ENCODE assay signal across 14 cellular contexts in genomic region chr6:36577298-36577697, GRCh38. TPM values are rescaled to one million over a fixed set of nuclear protein-coding genes. Genes with fewer than 3 reads are reported as not detected.
A peak's percentile ranks its signal among the peaks of the same experiment; 100 is the strongest.
DNase-seq lines count a peak whose midpoint lies in the region; ATAC-seq and TF ChIP-seq lines count a peak whose summit lies in the region.
"Had no signal": no experiment of that assay in that cellular context is flagged by ENCODE, and none has a peak within 500 bp of the region (broad histone marks: within the 10 kb centered on the region; RNA-seq: fewer than 3 reads in every experiment).

No MANE protein-coding gene starts in this region.

- H3K4me3 Mint-ChIP-seq in neural progenitor cell = no peak overlapping the region

- intact Hi-C loops in PC-9 (cut with micrococcal nuclease; ENCODE audit: unreplicated experiment) (loop anchor here (5.0 kb wide), 1 partner anchor 135 kb away; the partner anchor contains the start of genes KCTD20 and PXT1), transverse colon (cut with DNase I; ENCODE audit: low total_unique reads) (no loop called here)

- H3K27me3 ChIP-seq in PC-9 (ENCODE audit: insufficient read depth, low read depth) (no peaks in the 10 kb centered on the region), neural progenitor cell (no peaks in the 10 kb centered on the region), transverse colon (no peaks in the 10 kb centered on the region)
- H3K27me3 ChIP-seq: colonic mucosa had no signal

- H3K9me3 ChIP-seq in PC-9 (ENCODE audit: insufficient read depth, low read depth) (no peaks in the 10 kb centered on the region), neural progenitor cell (ENCODE audit: low read depth) (no peaks in the 10 kb centered on the region), transverse colon (no peaks in the 10 kb centered on the region)
- H3K9me3 ChIP-seq: colonic mucosa had no signal

- peaks cover 28% of the 10 kb centered on the region for H3K4me1 Mint-ChIP-seq in neural progenitor cell

- no TSS peak for BruUV-seq in PC-9 (replicated peaks; lab: Mats Ljungman, UMichigan)

- H3K27ac ChIP-seq in PC-9 (peak overlapping the region; percentile 73), epithelial cell of prostate (peak overlapping the region; percentile 48), neural progenitor cell (no peak overlapping the region), transverse colon (peak overlapping the region in 2 of 4 donors; percentile 39 to 71)
- H3K27ac ChIP-seq: colonic mucosa had no signal

- 21 to 28% methylated on average over 2 of the region's 2 CpGs for WGBS in transverse colon (ENCODE audit: low coverage in 1 of 2), 2 donors

- no peaks in the 10 kb centered on the region for H3K79me2 ChIP-seq in PC-9 (ENCODE audit: low read depth)
- H3K79me2 ChIP-seq in neural progenitor cell (ENCODE audit: low read depth) = no peaks in the 10 kb centered on the region

- H3K4me3 ChIP-seq in PC-9 = peak overlapping the region; percentile 17; the same call in 1 of the 2 replicates
- no peak overlapping the region for H3K4me3 ChIP-seq in neural progenitor cell
- H3K4me3 ChIP-seq in transverse colon = no peak overlapping the region
- H3K4me3 ChIP-seq: colonic mucosa, skin epidermis had no signal

- peaks cover 37% of the 10 kb centered on the region for H3F3A ChIP-seq in PC-9 (ENCODE audit: insufficient read depth, low read depth)
- peaks cover 21% of the 10 kb centered on the region for H3F3A ChIP-seq in neural progenitor cell (ENCODE audit: low read depth)

- DNase-seq in COLO829 (ENCODE audit: low spot score) = peak; percentile 20
- DNase-seq in PC-9 = peak; percentile 85 to 97
- DNase-seq in epithelial cell of prostate (ENCODE audit: low read depth, low spot score) = peak; percentile 46
- no peak for DNase-seq in neural progenitor cell (ENCODE audit: low spot score)
- DNase-seq in activated CD4-positive, alpha-beta T cell treated with anti-CD3 and anti-CD28 coated beads for 48 hours = no peak
- DNase-seq in transverse colon = no peak
- DNase-seq: colonic mucosa, DMS153, kidney, NCI-H1092, RPMI8226 had no signal

- no peak for TF ChIP-seq CTCF in PC-9 (conservative IDR thresholded peaks at IDR 0.05)
- no peak for TF ChIP-seq CTCF in neural progenitor cell (IDR thresholded peaks at IDR 0.05)
- no peak for TF ChIP-seq CTCF in transverse colon (IDR thresholded peaks at IDR 0.05)

- CTCF ChIA-PET in PC-9 (lab: Charles Lee) = interaction anchor here (0.6 kb wide), 2 partner anchors 89 to 548 kb away, joined by 3 to 4 read pairs; no protein-coding TSS in a partner anchor

- peaks cover 68% of the 10 kb centered on the region for H3K4me1 ChIP-seq in PC-9 (replicated peaks; ENCODE audit: insufficient read depth)
- peaks cover 8% of the 10 kb centered on the region for H3K4me1 ChIP-seq in neural progenitor cell
- H3K4me1 ChIP-seq in transverse colon = peaks cover 10 to 22% (median 14%) of the 10 kb centered on the region in 4 donors
- H3K4me1 ChIP-seq: colonic mucosa had no signal

- H3K36me3 Mint-ChIP-seq in neural progenitor cell = no peaks in the 10 kb centered on the region

- no peaks in the 10 kb centered on the region for H4K20me1 ChIP-seq in PC-9 (ENCODE audit: insufficient read depth)
- H4K20me1 ChIP-seq in neural progenitor cell (ENCODE audit: low read depth) = no peaks in the 10 kb centered on the region

- peak overlapping the region; percentile 60 for H3K27ac Mint-ChIP-seq in neural progenitor cell

- POLR2A ChIA-PET in PC-9 (lab: Charles Lee; ENCODE audit: unreplicated experiment) = interaction anchor here (0.5 to 1.0 kb wide), 9 partner anchors 18 to 227 kb away, joined by 3 to 15 read pairs (median 7); no protein-coding TSS in a partner anchor

- peaks cover 4% of the 10 kb centered on the region for H3K9me3 Mint-ChIP-seq in neural progenitor cell

- no peaks in the 10 kb centered on the region for H3K9me2 ChIP-seq in PC-9 (ENCODE audit: insufficient read depth)

- peak overlapping the region; percentile 70 for H3K4me2 ChIP-seq in PC-9
- H3K4me2 ChIP-seq in neural progenitor cell = no peak overlapping the region

- no peak overlapping the region for H3K9ac ChIP-seq in neural progenitor cell

- no peak for TF ChIP-seq POLR2A in transverse colon (IDR thresholded peaks at IDR 0.05)

- ATAC-seq in HG03457 (IDR thresholded peaks at IDR 0.05; ENCODE audit: unreplicated experiment) (no peak), GM19351 (IDR thresholded peaks at IDR 0.05; ENCODE audit: unreplicated experiment) (no peak)

- no peak for TF ChIP-seq EP300 in transverse colon (IDR thresholded peaks at IDR 0.05; ENCODE audit: low read depth)

- in situ Hi-C loops in transverse colon (cut with MboI; ENCODE audit: low pct_ligation_motif_present in 1 of 4, low pct_unique_long_range_greater_than_20kb in 1 of 4, low sequenced_read_pairs in 3 of 4) = loop anchor here in 1 of 4 donors (25.0 kb wide), 1 partner anchor 140 kb away; the partner anchor contains the start of genes KCTD20 and PXT1

- H3K27me3 Mint-ChIP-seq in neural progenitor cell (ENCODE audit: insufficient read depth, low read depth) = peaks cover 17% of the 10 kb centered on the region

- H2AFZ ChIP-seq in PC-9 = 0 out of 2 replicates have a peak overlapping the region, but pooled peaks have one; percentile 42
- H2AFZ ChIP-seq in neural progenitor cell (replicated peaks) = no peak overlapping the region

- H3K36me3 ChIP-seq in PC-9 (ENCODE audit: low read depth) (no peaks in the 10 kb centered on the region), neural progenitor cell (no peaks in the 10 kb centered on the region), transverse colon (no peaks in the 10 kb centered on the region)
- H3K36me3 ChIP-seq: colonic mucosa had no signal

RNA-seq across cellular contexts. Expression of gene SRSF3, which starts 16.9 kb away (rescaled TPM):
- total RNA-seq in PC-9 (2021) (278 and 282 TPM in 2 replicates), neural progenitor cell (ENCODE audit: low replicate concordance) (267 and 297 TPM in 2 replicates), transverse colon (100 to 1,000 TPM; 110 to 177 (median 144) TPM)

RNA-seq across cellular contexts. Expression of gene STK38, which starts 30.0 kb away (rescaled TPM):
- total RNA-seq in PC-9 (2021) (45.7 and 53.3 TPM in 2 replicates), neural progenitor cell (ENCODE audit: low replicate concordance) (26.1 and 31.9 TPM in 2 replicates), transverse colon (100 to 1,000 TPM in 1 of 4 donors, 10 to 100 TPM in 3; 59.1 to 101 (median 86.4) TPM)

Comparison
In these comparisons a context has a peak if more than half of its experiments do, and no peak if none do; other contexts are left out.
1. DNase-seq: peak in COLO829 (single experiment), PC-9 (2 of 2) and epithelial cell of prostate (single experiment); none in neural progenitor cell (single experiment), activated CD4-positive, alpha-beta T cell treated with anti-CD3 and anti-CD28 coated beads for 48 hours (single experiment) and transverse colon (single experiment).